ENCODE assay signal across 12 cellular contexts in the genomic region with DNA sequence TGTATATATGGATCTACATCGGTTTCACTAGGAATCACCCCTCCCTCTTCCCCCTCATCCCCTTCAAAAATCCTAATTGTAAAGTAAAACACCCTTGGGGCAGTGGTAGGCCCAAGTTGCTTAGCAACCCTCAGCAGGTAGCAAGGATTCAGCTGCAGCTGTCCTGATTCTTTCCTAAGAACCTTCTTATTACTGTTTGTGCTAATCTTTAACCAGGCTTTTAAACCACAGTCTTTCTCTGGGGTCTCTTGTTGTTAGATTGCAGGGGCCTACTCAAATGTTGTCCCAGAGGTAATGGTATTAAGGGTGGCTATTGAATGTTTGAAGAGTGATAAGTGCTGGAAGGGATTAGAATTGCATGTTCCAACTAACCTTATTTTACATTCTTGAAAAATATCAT.
DNase-seq lines count a peak whose midpoint lies in the region; ATAC-seq lines count a peak whose summit lies in the region.
"Had no signal": no experiment of that assay in that cellular context is flagged by ENCODE, and none has a peak within 500 bp of the region (broad histone marks: within the 10 kb centered on the region; RNA-seq: fewer than 3 reads in every experiment).

No MANE protein-coding gene starts in this region.

- DNase-seq in DMS79 (lab: John Stamatoyannopoulos, UW) (peak; percentile 93), NCI-H2081 (lab: John Stamatoyannopoulos, UW) (peak; percentile 53 to 80), adipocyte (ENCODE audit: low read depth) (no peak), midbrain (lab: John Stamatoyannopoulos, UW) (peak; percentile 1), hepatic stellate cell (ENCODE audit: low spot score) (no peak), RPMI8226 (no peak), hippocampal formation (lab: John Stamatoyannopoulos, UW) (no peak)
- DNase-seq: activated T-cell treated with anti-CD3 and anti-CD28 coated beads, Interleukin-2, amount 50 U/mL, for 1 hour; central memory CD4-positive, alpha-beta T cell; foreskin fibroblast had no signal

- ATAC-seq in GM18858 (IDR thresholded peaks at IDR 0.05; ENCODE audit: unreplicated experiment) = no peak
- ATAC-seq: Panc1 had no signal

- no peaks in the 10 kb centered on the region for H3K27me3 ChIP-seq in adipocyte (replicated peaks; ENCODE audit: control insufficient read depth, insufficient read depth, low read length)

- H3K4me1 ChIP-seq in adipocyte (ENCODE audit: control insufficient read depth, insufficient read depth, low read length) = peaks cover 48% of the 10 kb centered on the region

- H3K36me3 ChIP-seq in adipocyte (ENCODE audit: control insufficient read depth, insufficient read depth, low read length, severe bottlenecking) = no peaks in the 10 kb centered on the region

- H3K9ac ChIP-seq in adipocyte (ENCODE audit: low read length) = peak overlapping the region; percentile 19

- no peaks in the 10 kb centered on the region for H3K9me3 ChIP-seq in adipocyte (ENCODE audit: control insufficient read depth, low read length)

- H3K4me3 ChIP-seq in adipocyte (ENCODE audit: low read length) = peak overlapping the region; percentile 1

Comparison
In these comparisons a context has a peak if more than half of its experiments do, and no peak if none do; other contexts are left out.
1. DNase-seq: peak in DMS79 (single experiment), NCI-H2081 (2 of 2) and midbrain (single experiment); none in adipocyte (single experiment), hepatic stellate cell (single experiment), RPMI8226 (single experiment) and hippocampal formation (0 of 2).